20 cellular contexts compared by ENCODE assay signal in the genomic region with DNA sequence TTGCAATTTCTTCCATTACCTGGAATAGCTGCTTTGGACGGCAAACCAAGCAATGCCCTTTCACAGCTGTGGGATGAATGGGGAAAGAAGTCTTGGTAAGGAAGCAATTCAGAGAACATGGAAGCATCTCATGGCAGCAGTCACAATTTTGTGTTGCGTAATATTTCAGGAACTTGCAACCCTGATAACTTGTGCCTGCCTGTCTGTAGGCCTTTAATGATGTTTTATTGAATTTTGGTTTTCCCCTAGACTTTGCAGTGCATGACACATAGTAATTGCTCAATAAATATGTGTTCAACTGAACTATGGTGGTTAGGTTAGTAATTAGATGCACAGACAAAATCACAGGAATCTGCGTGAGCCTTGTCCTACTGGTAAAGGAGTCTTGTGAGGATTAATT.
DNase-seq lines count a peak whose midpoint lies in the region; ATAC-seq, FAIRE-seq and TF ChIP-seq lines count a peak whose summit lies in the region.
"Had no signal": no experiment of that assay in that cellular context is flagged by ENCODE, and none has a peak within 500 bp of the region (broad histone marks: within the 10 kb centered on the region; RNA-seq: fewer than 3 reads in every experiment).

No MANE protein-coding gene starts in this region.

- in situ Hi-C loops in HepG2 (cut with HindIII; ENCODE audit: extremely low pct_ligation_motif_present, low pct_unique_long_range_greater_than_20kb): no loop called here

- H3K27me3 Mint-ChIP-seq in activated CD4-positive, alpha-beta T cell treated with anti-CD3 and anti-CD28 coated beads, Interleukin-2, amount 10 ng/mL, durations not matched to agents 7 days and 5 days: no peaks in the 10 kb centered on the region
- H3K27me3 Mint-ChIP-seq: CD4-positive, alpha-beta T cell had no signal

- TF ChIP-seq POLR2A in HepG2 (IDR thresholded peaks at IDR 0.05; ENCODE audit: insufficient read depth in 1 of 2, low read depth in 2 of 2, low read length in 2 of 2): no peak
- no peak for TF ChIP-seq POLR2A in right lobe of liver (IDR thresholded peaks at IDR 0.05)
- TF ChIP-seq POLR2A in H1 (IDR thresholded peaks at IDR 0.05; ENCODE audit: control extremely low read depth in 1 of 2, low read depth in 2 of 2, low read length in 2 of 2): no peak
- no peak for TF ChIP-seq POLR2A in suprapubic skin (IDR thresholded peaks at IDR 0.05)

- H2BK5ac ChIP-seq in H1 (ENCODE audit: low read depth, low read length): no peak overlapping the region

- H3K27ac Mint-ChIP-seq in activated CD4-positive, alpha-beta T cell treated with anti-CD3 and anti-CD28 coated beads, Interleukin-2, amount 10 ng/mL, durations not matched to agents 7 days and 5 days: no peak overlapping the region
- H3K27ac Mint-ChIP-seq: CD4-positive, alpha-beta T cell had no signal

- no peaks in the 10 kb centered on the region for H3K4me1 Mint-ChIP-seq in activated CD4-positive, alpha-beta T cell treated with anti-CD3 and anti-CD28 coated beads, Interleukin-2, amount 10 ng/mL, durations not matched to agents 7 days and 5 days

- no peak overlapping the region for H2BK20ac ChIP-seq in H1 (ENCODE audit: low read length)

- H4K91ac ChIP-seq in H1 (replicated peaks; ENCODE audit: insufficient read length, low read length): no peak overlapping the region

- H3K27ac ChIP-seq in HepG2 (ENCODE audit: extremely low read length, insufficient read depth, low read length): no peak overlapping the region
- no peak overlapping the region for H3K27ac ChIP-seq in right lobe of liver
- H3K27ac ChIP-seq in H1 (ENCODE audit: low read depth, low read length): no peak overlapping the region
- H3K27ac ChIP-seq in suprapubic skin: peak overlapping the region; percentile 38
- H3K27ac ChIP-seq: HL-60, PC-9 had no signal

- H3K36me3 Mint-ChIP-seq in activated CD4-positive, alpha-beta T cell treated with anti-CD3 and anti-CD28 coated beads, Interleukin-2, amount 10 ng/mL, durations not matched to agents 7 days and 5 days (ENCODE audit: low read depth): no peaks in the 10 kb centered on the region

- no peak overlapping the region for H2AFZ ChIP-seq in HepG2 (ENCODE audit: low read length)
- H2AFZ ChIP-seq in H1 (ENCODE audit: low read length): no peak overlapping the region
- H2AFZ ChIP-seq: PC-9 had no signal

- H3K14ac ChIP-seq in H1 (ENCODE audit: insufficient read length): no peak overlapping the region

- no peak overlapping the region for H3K9ac ChIP-seq in HepG2 (ENCODE audit: insufficient read depth, low read depth, low read length)
- H3K9ac ChIP-seq in H1 (replicated peaks in 1 of 4; ENCODE audit: extremely low read depth in 1 of 4, low read depth in 3 of 4, low read length in 3 of 4): no peak overlapping the region

- H2BK15ac ChIP-seq in H1 (ENCODE audit: low read length): no peak overlapping the region

- H3K36me3 ChIP-seq in HepG2 (replicated peaks in 1 of 2; ENCODE audit: control insufficient read depth in 1 of 2, insufficient read depth in 2 of 2, low read length in 2 of 2) (no peaks in the 10 kb centered on the region), right lobe of liver (no peaks in the 10 kb centered on the region), H1 (ENCODE audit: control insufficient read depth in 2 of 4, insufficient read depth in 4 of 4, low read length in 3 of 4) (no peaks in the 10 kb centered on the region), suprapubic skin (no peaks in the 10 kb centered on the region)
- H3K36me3 ChIP-seq: BE2C, HAP-1 had no signal

- CTCF ChIA-PET in HepG2 (lab: Yijun Ruan, JAX; ENCODE audit: low intra/inter-chr PET ratio, low total read pairs) (no interaction called here), H1 (lab: Charles Lee; ENCODE audit: partially characterized antibody) (interaction anchor here (1.6 kb wide), 1 partner anchor 14 kb away, joined by 4 read pairs; no protein-coding TSS in a partner anchor)
- CTCF ChIA-PET in activated CD4-positive, alpha-beta T cell treated with anti-CD3 and anti-CD28 coated beads, Interleukin-2, amount 10 ng/mL, durations not matched to agents 7 days and 5 days (lab: Charles Lee): no interaction called here

- POLR2A ChIA-PET in HepG2 (lab: Yijun Ruan, JAX) (no interaction called here), H1 (lab: Charles Lee; ENCODE audit: partially characterized antibody) (no interaction called here)
- POLR2A ChIA-PET in activated CD4-positive, alpha-beta T cell treated with anti-CD3 and anti-CD28 coated beads, Interleukin-2, amount 10 ng/mL, durations not matched to agents 7 days and 5 days (lab: Charles Lee): no interaction called here

- TF ChIP-seq CTCF in HepG2 (CRISPR knock-in tag; IDR thresholded peaks at IDR 0.05) (no peak), right lobe of liver (IDR thresholded peaks at IDR 0.05) (no peak), H1 (IDR thresholded peaks at IDR 0.05; ENCODE audit: control extremely low read depth in 1 of 3, insufficient read depth in 1 of 3, low read depth in 1 of 3, low read length in 3 of 3) (no peak), suprapubic skin (IDR thresholded peaks at IDR 0.05) (no peak)

- no peak overlapping the region for H3K4me3 Mint-ChIP-seq in activated CD4-positive, alpha-beta T cell treated with anti-CD3 and anti-CD28 coated beads, Interleukin-2, amount 10 ng/mL, durations not matched to agents 7 days and 5 days
- H3K4me3 Mint-ChIP-seq: CD4-positive, alpha-beta T cell had no signal

- 93% methylated on average over 3 of the region's 3 CpGs for WGBS in HepG2 (ENCODE audit: low lambda C conversion rate)
- 87% methylated on average over 3 of the region's 3 CpGs for WGBS in right lobe of liver (ENCODE audit: insufficient coverage, low coverage, low lambda C conversion rate, missing lambda C conversion rate)
- WGBS in H1 (ENCODE audit: extremely low coverage in 1 of 2, insufficient coverage in 1 of 2, insufficient read length in 1 of 2, insufficient replicate concordance in 2 of 2, low coverage in 1 of 2, low lambda C conversion rate in 2 of 2, missing lambda C conversion rate in 1 of 2), 2 experiments: 94% methylated on average over 3 of the region's 3 CpGs; no CpG with 5 or more reads in 1 of the 2 experiments
- 63% methylated on average over 3 of the region's 3 CpGs for WGBS in suprapubic skin

- H3K27me3 ChIP-seq in HepG2 (ENCODE audit: control insufficient read depth in 1 of 2, insufficient read depth in 2 of 2, low read length in 2 of 2) (no peaks in the 10 kb centered on the region), right lobe of liver (no peaks in the 10 kb centered on the region), H1 (replicated peaks in 1 of 4; ENCODE audit: control insufficient read depth in 3 of 4, extremely low read depth in 1 of 4, insufficient read depth in 3 of 4, low read length in 3 of 4) (no peaks in the 10 kb centered on the region), suprapubic skin (no peaks in the 10 kb centered on the region)
- H3K27me3 ChIP-seq: BE2C had no signal

- H3K56ac ChIP-seq in H1 (replicated peaks; ENCODE audit: insufficient read length, low read depth, low read length): no peak overlapping the region

- H3K4me1 ChIP-seq in HepG2 (ENCODE audit: insufficient read depth, low read length): no peaks in the 10 kb centered on the region
- peaks cover 0 to 5% (median 0%) of the 10 kb centered on the region in 4 donors for H3K4me1 ChIP-seq in right lobe of liver
- no peaks in the 10 kb centered on the region for H3K4me1 ChIP-seq in H1 (replicated peaks in 1 of 4; ENCODE audit: control insufficient read depth in 3 of 4, insufficient read depth in 4 of 4, low read length in 3 of 4)
- H3K4me1 ChIP-seq in suprapubic skin: peaks cover 9% of the 10 kb centered on the region
- H3K4me1 ChIP-seq: BE2C, Caco-2, HAP-1 had no signal

- H3K18ac ChIP-seq in H1 (ENCODE audit: extremely low read depth, low read length): no peak overlapping the region

- no peak for TF ChIP-seq EP300 in HepG2 (IDR thresholded peaks at IDR 0.05; ENCODE audit: low read depth in 2 of 2, low read length in 2 of 2)
- TF ChIP-seq EP300 in HepG2 (CRISPR knock-in tag; IDR thresholded peaks at IDR 0.05; ENCODE audit: borderline replicate concordance): no peak
- no peak for TF ChIP-seq EP300 in H1 (IDR thresholded peaks at IDR 0.05; ENCODE audit: borderline replicate concordance in 1 of 2, low read depth in 2 of 2, low read length in 2 of 2)
- no peak for TF ChIP-seq EP300 in suprapubic skin (IDR thresholded peaks at IDR 0.05)

- H4K20me1 ChIP-seq in HepG2 (ENCODE audit: insufficient read depth, low read length): no peaks in the 10 kb centered on the region
- no peaks in the 10 kb centered on the region for H4K20me1 ChIP-seq in H1 (replicated peaks in 1 of 2; ENCODE audit: control insufficient read depth in 1 of 2, insufficient read depth in 2 of 2, low read length in 2 of 2)

- H3K4ac ChIP-seq in H1 (replicated peaks; ENCODE audit: insufficient read length, low read depth, low read length): no peak overlapping the region

- H2BK120ac ChIP-seq in H1 (replicated peaks; ENCODE audit: low read depth, low read length): no peak overlapping the region

- H3K79me1 ChIP-seq in H1 (ENCODE audit: low read depth, low read length): no peaks in the 10 kb centered on the region

- H3K4me3 ChIP-seq in HepG2 (replicated peaks in 1 of 3; ENCODE audit: insufficient read depth in 1 of 3, low read depth in 2 of 3, low read length in 3 of 3): no peak overlapping the region
- H3K4me3 ChIP-seq in right lobe of liver: no peak overlapping the region
- H3K4me3 ChIP-seq in H1 (ENCODE audit: extremely low read depth in 1 of 4, insufficient read depth in 2 of 4, low read depth in 3 of 4, low read length in 4 of 4): no peak overlapping the region
- H3K4me3 ChIP-seq in suprapubic skin: no peak overlapping the region
- H3K4me3 ChIP-seq: HAP-1, PC-9 had no signal

- peaks cover 2% of the 10 kb centered on the region; the same call in 1 of the 2 replicates for H3K23me2 ChIP-seq in H1 (ENCODE audit: low read depth, low read length)

- no peak overlapping the region for H3K23ac ChIP-seq in H1 (ENCODE audit: insufficient read length)

- no peak overlapping the region for H4K5ac ChIP-seq in H1 (ENCODE audit: insufficient read length, low read depth, low read length)

- H3K79me2 ChIP-seq in HepG2 (ENCODE audit: insufficient read depth, low read length): no peaks in the 10 kb centered on the region
- H3K79me2 ChIP-seq in H1 (ENCODE audit: control insufficient read depth in 1 of 2, insufficient read depth in 2 of 2, low read length in 2 of 2): no peaks in the 10 kb centered on the region

- ATAC-seq in HepG2: no peak
- no peak for ATAC-seq in right lobe of liver

- FAIRE-seq in HepG2 (lab: Jason Lieb, UNC) (no peak), H1 (lab: Jason Lieb, UNC) (no peak)
- FAIRE-seq: G401.6 had no signal

- H3K4me2 ChIP-seq in HepG2 (ENCODE audit: low read depth, low read length) (no peak overlapping the region), H1 (ENCODE audit: insufficient read depth in 1 of 2, low read depth in 2 of 2, low read length in 2 of 2) (no peak overlapping the region)
- H3K4me2 ChIP-seq: PC-9 had no signal

- intact Hi-C loops in HepG2 (cut with micrococcal nuclease; ENCODE audit: unreplicated experiment) (no loop called here), right lobe of liver (cut with DNase I) (no loop called here)

- H2AK5ac ChIP-seq in H1 (ENCODE audit: low read depth, low read length): no peak overlapping the region

- no peaks in the 10 kb centered on the region for H3K9me3 Mint-ChIP-seq in activated CD4-positive, alpha-beta T cell treated with anti-CD3 and anti-CD28 coated beads, Interleukin-2, amount 10 ng/mL, durations not matched to agents 7 days and 5 days
- H3K9me3 Mint-ChIP-seq: CD4-positive, alpha-beta T cell had no signal

- DNase-seq in HepG2 (ENCODE audit: low spot score): no peak
- DNase-seq in right lobe of liver: no peak
- peak; percentile 74 for DNase-seq in NOMO-1 treated with dmso at 0.1 percent for 144 hours (lab: John Stamatoyannopoulos, UW; ENCODE audit: unreplicated experiment)
- DNase-seq in H1 (ENCODE audit: low read depth in 1 of 2, low spot score in 2 of 2): no peak
- DNase-seq in suprapubic skin (ENCODE audit: low spot score in 2 of 2): no peak
- DNase-seq in epidermal melanocyte (ENCODE audit: insufficient read length, low spot score): no peak
- DNase-seq in anterior cingulate cortex (lab: John Stamatoyannopoulos, UW): no peak
- DNase-seq in activated CD4-positive, alpha-beta T cell treated with anti-CD3 and anti-CD28 coated beads, Interleukin-2, amount 10 ng/mL, durations not matched to agents 7 days and 5 days: no peak
- DNase-seq: BE2C; Caco-2; CD4-positive, alpha-beta T cell; NCI-H1092; NCI-H1436 treated with DMSO at 0.1 percent for 48 hours; NCI-H2029; NCI-H2171; NCI-H69; PC-9 had no signal

- BruUV-seq in HepG2 (replicated peaks; lab: Mats Ljungman, UMichigan): no TSS peak

- H3K9me3 ChIP-seq in HepG2 (ENCODE audit: low read length): no peaks in the 10 kb centered on the region
- H3K9me3 ChIP-seq in right lobe of liver: no peaks in the 10 kb centered on the region
- no peaks in the 10 kb centered on the region for H3K9me3 ChIP-seq in H1 (ENCODE audit: insufficient read depth in 2 of 2, low read depth in 1 of 2, low read length in 1 of 2)
- H3K9me3 ChIP-seq in suprapubic skin: no peaks in the 10 kb centered on the region
- H3K9me3 ChIP-seq: BE2C, Caco-2, HAP-1 had no signal

- no peak overlapping the region for H4K8ac ChIP-seq in H1 (ENCODE audit: extremely low read depth, insufficient read depth, low read length)

- TF ChIP-seq RAD21 in HepG2 (CRISPR knock-in tag; IDR thresholded peaks at IDR 0.05) (no peak), H1 (IDR thresholded peaks at IDR 0.05 in 1 of 2, conservative IDR thresholded peaks at IDR 0.05 in 1 of 2; ENCODE audit: low read depth in 2 of 2, low read length in 2 of 2) (no peak)

- H2BK12ac ChIP-seq in H1 (ENCODE audit: low read depth, low read length): no peak overlapping the region

Comparison
In these comparisons a context has a peak if more than half of its experiments do, and no peak if none do; other contexts are left out.
1. Of the 41 proteins assayed by ChIP-seq in both HepG2 and H1: peak only in HepG2: none; only in H1: none; in both: CEBPB; in neither: 40.